Comparison of ENCODE assay signal across 25 cellular contexts in genomic region chr11:29319231-29319630, GRCh38.
DNase-seq lines count a peak whose midpoint lies in the region; ATAC-seq, FAIRE-seq and TF ChIP-seq lines count a peak whose summit lies in the region.
"Had no signal": no experiment of that assay in that cellular context is flagged by ENCODE, and none has a peak within 500 bp of the region (broad histone marks: within the 10 kb centered on the region; RNA-seq: fewer than 3 reads in every experiment).

No MANE protein-coding gene starts in this region.

- POLR2A ChIA-PET in HepG2 (lab: Yijun Ruan, JAX): no interaction called here

- FAIRE-seq in HepG2 (lab: Jason Lieb, UNC): no peak

- in situ Hi-C loops in GM23248 (cut with MboI): no loop called here
- in situ Hi-C loops in HepG2 (cut with HindIII; ENCODE audit: extremely low pct_ligation_motif_present, low pct_unique_long_range_greater_than_20kb): no loop called here

- peaks cover 33% of the 10 kb centered on the region for H3F3A ChIP-seq in GM23248 (ENCODE audit: insufficient read depth)

- intact Hi-C loops in HepG2 (cut with micrococcal nuclease; ENCODE audit: unreplicated experiment): no loop called here

- H3K79me2 ChIP-seq in GM23248 (ENCODE audit: insufficient read depth) (no peaks in the 10 kb centered on the region), HepG2 (ENCODE audit: insufficient read depth, low read length) (no peaks in the 10 kb centered on the region)

- CTCF ChIA-PET in HepG2 (lab: Yijun Ruan, JAX; ENCODE audit: low intra/inter-chr PET ratio, low total read pairs): no interaction called here

- no peak for TF ChIP-seq RAD21 in HepG2 (CRISPR knock-in tag; IDR thresholded peaks at IDR 0.05)

- TF ChIP-seq EP300 in HepG2 (IDR thresholded peaks at IDR 0.05; ENCODE audit: low read depth in 2 of 2, low read length in 2 of 2): no peak
- TF ChIP-seq EP300 in HepG2 (CRISPR knock-in tag; IDR thresholded peaks at IDR 0.05; ENCODE audit: borderline replicate concordance): no peak

- H4K20me1 ChIP-seq in GM23248 (ENCODE audit: insufficient read depth) (no peaks in the 10 kb centered on the region), HepG2 (ENCODE audit: insufficient read depth, low read length) (no peaks in the 10 kb centered on the region)

- H3K9ac ChIP-seq in GM23248 (no peak overlapping the region), HepG2 (ENCODE audit: insufficient read depth, low read depth, low read length) (no peak overlapping the region)

- no peak for TF ChIP-seq POLR2A in HepG2 (IDR thresholded peaks at IDR 0.05; ENCODE audit: insufficient read depth in 1 of 2, low read depth in 2 of 2, low read length in 2 of 2)

- no peaks in the 10 kb centered on the region for H3K9me2 ChIP-seq in GM23248 (ENCODE audit: insufficient read depth)

- DNase-seq in GM23248: peak; percentile 13
- DNase-seq in NCI-H524 treated with DMSO at 0.1 percent for 48 hours (lab: John Stamatoyannopoulos, UW): peak; percentile 68
- DNase-seq in fibroblast of villous mesenchyme (ENCODE audit: low read depth): peak; percentile 69
- no peak for DNase-seq in NCI-H345 (lab: John Stamatoyannopoulos, UW)
- no peak for DNase-seq in HepG2 (ENCODE audit: low spot score)
- DNase-seq in activated naive CD4-positive, alpha-beta T cell treated with anti-CD3 and anti-CD28 coated beads, Interleukin-2, amount 50 U/mL, for 16 hours: no peak
- DNase-seq: ACHN; Calu3; CD8-positive, alpha-beta memory T cell; DMS53; EL; H9; KG1; NCI-H1092 treated with DMSO at 0.1 percent for 48 hours; NCI-H1436 treated with DMSO at 0.1 percent for 48 hours; NCI-H2029; NCI-H526 treated with DMSO at 0.1 percent for 48 hours; PC-9; RPMI8226; SHP77 treated with DMSO at 0.1 percent for 48 hours; SW 1271 had no signal

- H3K4me2 ChIP-seq in GM23248 (ENCODE audit: unreplicated experiment) (peak overlapping the region; percentile 1), HepG2 (ENCODE audit: low read depth, low read length) (no peak overlapping the region)
- H3K4me2 ChIP-seq: PC-9 had no signal

- TF ChIP-seq CTCF in fibroblast of villous mesenchyme (IDR thresholded peaks at IDR 0.05; ENCODE audit: insufficient read depth, low read depth, low read length) (no peak), HepG2 (CRISPR knock-in tag; IDR thresholded peaks at IDR 0.05) (no peak)

- H3K4me1 ChIP-seq in GM23248 (ENCODE audit: insufficient read depth) (peaks cover 49% of the 10 kb centered on the region), HepG2 (ENCODE audit: insufficient read depth, low read length) (peaks cover 27% of the 10 kb centered on the region)

- H2AFZ ChIP-seq in GM23248 (no peak overlapping the region), HepG2 (ENCODE audit: low read length) (no peak overlapping the region)
- H2AFZ ChIP-seq: PC-9 had no signal

- WGBS in GM23248 (ENCODE audit: low coverage in 1 of 2, low lambda C conversion rate in 2 of 2, missing lambda C conversion rate in 2 of 2), 2 experiments: 21 to 47% methylated on average over 1 of the region's 1 CpG
- WGBS in HepG2 (ENCODE audit: low lambda C conversion rate): 82% methylated on average over 1 of the region's 1 CpG

- H3K9me3 ChIP-seq in GM23248 (ENCODE audit: low read depth): no peaks in the 10 kb centered on the region
- no peaks in the 10 kb centered on the region for H3K9me3 ChIP-seq in HepG2 (ENCODE audit: low read length)

- no peak overlapping the region for H3K4me3 ChIP-seq in GM23248
- no peak overlapping the region for H3K4me3 ChIP-seq in fibroblast of villous mesenchyme (ENCODE audit: low read depth, low read length)
- no peak overlapping the region for H3K4me3 ChIP-seq in HepG2 (replicated peaks in 1 of 3; ENCODE audit: insufficient read depth in 1 of 3, low read depth in 2 of 3, low read length in 3 of 3)
- H3K4me3 ChIP-seq: PC-9, SK-N-MC had no signal

- H3K36me3 ChIP-seq in GM23248 (ENCODE audit: low read depth) (no peaks in the 10 kb centered on the region), HepG2 (replicated peaks in 1 of 2; ENCODE audit: control insufficient read depth in 1 of 2, insufficient read depth in 2 of 2, low read length in 2 of 2) (no peaks in the 10 kb centered on the region)

- ATAC-seq in GM18861 (IDR thresholded peaks at IDR 0.05; ENCODE audit: unreplicated experiment): no peak
- no peak for ATAC-seq in HepG2

- no peaks in the 10 kb centered on the region for H3K27me3 ChIP-seq in GM23248 (replicated peaks; ENCODE audit: insufficient read depth)
- H3K27me3 ChIP-seq in HepG2 (ENCODE audit: control insufficient read depth in 1 of 2, insufficient read depth in 2 of 2, low read length in 2 of 2): no peaks in the 10 kb centered on the region

- BruUV-seq in HepG2 (replicated peaks; lab: Mats Ljungman, UMichigan): no TSS peak

- peak overlapping the region; percentile 75 for H3K27ac ChIP-seq in GM23248
- no peak overlapping the region for H3K27ac ChIP-seq in HepG2 (ENCODE audit: extremely low read length, insufficient read depth, low read length)
- H3K27ac ChIP-seq: C4-2B, HL-60, PC-9, SK-N-MC had no signal

TF ChIP-seq in HepG2, 621 proteins besides CTCF, POLR2A, EP300 and RAD21 (continues in another document):
- TF ChIP-seq PREB (CRISPR knock-in tag; IDR thresholded peaks at IDR 0.05) (no peak), NPAS2 (CRISPR knock-in tag; IDR thresholded peaks at IDR 0.05; ENCODE audit: borderline replicate concordance) (no peak), TRIM22 (IDR thresholded peaks at IDR 0.05) (no peak), HMGXB4 (CRISPR knock-in tag; IDR thresholded peaks at IDR 0.05; ENCODE audit: borderline replicate concordance in 1 of 2, low read depth in 1 of 2) (no peak), SATB2 (CRISPR knock-in tag; IDR thresholded peaks at IDR 0.05) (no peak), SKIL (CRISPR knock-in tag; IDR thresholded peaks at IDR 0.05; ENCODE audit: borderline replicate concordance) (no peak), ZNF512 (CRISPR knock-in tag; IDR thresholded peaks at IDR 0.05) (no peak)

Comparison
In these comparisons a context has a peak if more than half of its experiments do, and no peak if none do; other contexts are left out.
1. DNase-seq: peak in GM23248 (single experiment), NCI-H524 treated with DMSO at 0.1 percent for 48 hours (single experiment) and fibroblast of villous mesenchyme (single experiment); none in NCI-H345 (single experiment), HepG2 (single experiment) and activated naive CD4-positive, alpha-beta T cell treated with anti-CD3 and anti-CD28 coated beads, Interleukin-2, amount 50 U/mL, for 16 hours (single experiment).